Comparison of ENCODE assay signal across 8 cellular contexts in the genomic region with DNA sequence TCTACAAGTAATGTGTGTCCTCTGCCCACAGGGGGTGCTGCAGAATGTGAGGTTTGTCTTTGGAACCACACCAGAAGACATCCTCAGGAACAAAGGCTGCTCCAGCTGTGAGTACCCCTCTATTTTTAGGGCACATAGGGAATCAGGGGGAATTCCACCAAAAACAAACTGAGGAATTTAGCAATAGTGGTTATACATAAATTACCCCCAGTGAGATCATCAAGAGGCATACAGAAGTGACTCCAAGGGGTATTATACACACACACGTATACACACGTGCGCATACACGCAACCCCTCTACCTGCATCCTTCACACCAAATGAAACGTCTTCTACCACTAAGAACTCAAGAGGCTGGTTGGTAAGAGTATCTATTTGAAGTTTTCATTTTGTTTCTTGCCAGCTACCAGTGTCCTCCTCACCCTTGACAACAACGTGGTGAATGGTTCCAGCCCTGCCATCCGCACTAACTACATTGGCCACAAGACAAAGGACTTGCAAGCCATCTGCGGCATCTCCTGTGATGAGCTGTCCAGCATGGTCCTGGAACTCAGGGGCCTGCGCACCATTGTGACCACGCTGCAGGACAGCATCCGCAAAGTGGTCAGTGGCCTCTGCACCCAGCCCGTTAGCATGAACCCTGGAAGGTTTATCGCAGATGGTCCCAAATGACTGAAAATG. TPM values are rescaled to one million over a fixed set of nuclear protein-coding genes. Genes with fewer than 3 reads are reported as not detected.
DNase-seq lines count a peak whose midpoint lies in the region; ATAC-seq and TF ChIP-seq lines count a peak whose summit lies in the region.

No MANE protein-coding gene starts in this region.

- no peak overlapping the region for H3K4me2 ChIP-seq in Loucy (ENCODE audit: low read depth, low read length, poor library complexity, severe bottlenecking)

- H3F3A ChIP-seq in Loucy (ENCODE audit: low read depth): no peaks in the 10 kb centered on the region

- no peak overlapping the region for H3K4me3 ChIP-seq in Loucy (ENCODE audit: low read length, poor library complexity, severe bottlenecking)
- peak overlapping the region; percentile 62 for H3K4me3 ChIP-seq in colonic mucosa
- peak overlapping the region; percentile 92 for H3K4me3 ChIP-seq in ovary
- no peak overlapping the region for H3K4me3 ChIP-seq in lower leg skin (ENCODE audit: low read depth, poor library complexity, severe bottlenecking)

- intact Hi-C loops in colonic mucosa (cut with DNase I) (loop anchor here (5.0 kb wide), 1 partner anchor 456 kb away; no protein-coding TSS in a partner anchor), ovary (cut with DNase I) (loop anchor here (5.0 to 10.0 kb wide), 8 partner anchors 171 to 876 kb away; no protein-coding TSS in a partner anchor), lower leg skin (cut with DNase I; ENCODE audit: low total_unique reads) (no loop called here)

- no peak for TF ChIP-seq EP300 in ovary (IDR thresholded peaks at IDR 0.05)

- no peaks in the 10 kb centered on the region for H3K79me2 ChIP-seq in Loucy (ENCODE audit: insufficient read depth, low read length)

- H3K9ac ChIP-seq in Loucy (ENCODE audit: low read depth, low read length, poor library complexity, severe bottlenecking) (no peak overlapping the region), colonic mucosa (ENCODE audit: low read depth in 2 of 2, low read length in 2 of 2) (peak overlapping the region in 1 of 2 donors; percentile 89)

- no peaks in the 10 kb centered on the region for H3K9me2 ChIP-seq in Loucy (replicated peaks; ENCODE audit: low read depth, low read length)

- no peak for TF ChIP-seq POLR2A in ovary (IDR thresholded peaks at IDR 0.05)
- TF ChIP-seq POLR2A in lower leg skin (IDR thresholded peaks at IDR 0.05): no peak

- H3K4me1 ChIP-seq in Loucy (ENCODE audit: insufficient read depth, low read length, poor library complexity, severe bottlenecking) (peaks cover 10% of the 10 kb centered on the region), colonic mucosa (no peaks in the 10 kb centered on the region), ovary (ENCODE audit: insufficient read depth) (peaks cover 22% of the 10 kb centered on the region)

- ATAC-seq in activated CD4-positive, CD25-positive, alpha-beta regulatory T cell treated with anti-CD3 and anti-CD28 coated beads, Interleukin-2, amount 50 U/mL, for 24 hours: no peak

- H3K27me3 ChIP-seq in Loucy (ENCODE audit: insufficient read depth, low read length, poor library complexity, severe bottlenecking): no peaks in the 10 kb centered on the region
- H3K27me3 ChIP-seq in colonic mucosa: no peaks in the 10 kb centered on the region
- H3K27me3 ChIP-seq in ovary: no peaks in the 10 kb centered on the region

- H3K27ac ChIP-seq in colonic mucosa (peak overlapping the region; percentile 0), ovary (no peak overlapping the region)

- 36 to 47% (median 45%) methylated on average over 13 of the region's 13 CpGs for WGBS in ovary, 3 donors
- 75 to 88% methylated on average over 13 of the region's 13 CpGs for WGBS in lower leg skin, 2 donors

- no peaks in the 10 kb centered on the region for H3K36me3 ChIP-seq in Loucy (ENCODE audit: insufficient read depth, low read length)
- H3K36me3 ChIP-seq in colonic mucosa: no peaks in the 10 kb centered on the region
- no peaks in the 10 kb centered on the region for H3K36me3 ChIP-seq in ovary

- DNase-seq in D341Med (ENCODE audit: low spot score) (peak; percentile 55), colonic mucosa (peak; percentile 85), ovary (peak in 3 of 5 donors; percentile 32 to 47 (median 33)), lower leg skin (ENCODE audit: low spot score in 2 of 2) (no peak), NOMO-1 treated with dmso at 0.1 percent for 144 hours (lab: John Stamatoyannopoulos, UW; ENCODE audit: unreplicated experiment) (no peak), SIG-M5 (lab: John Stamatoyannopoulos, UW) (no peak)

- H3K9me3 ChIP-seq in Loucy (ENCODE audit: insufficient read depth, low read depth, low read length) (no peaks in the 10 kb centered on the region), colonic mucosa (no peaks in the 10 kb centered on the region), ovary (no peaks in the 10 kb centered on the region)

- TF ChIP-seq CTCF in Loucy (conservative IDR thresholded peaks at IDR 0.05; ENCODE audit: low read length): peak; percentile 75
- TF ChIP-seq CTCF in colonic mucosa (IDR thresholded peaks at IDR 0.05): no peak
- TF ChIP-seq CTCF in ovary (IDR thresholded peaks at IDR 0.05): no peak
- no peak for TF ChIP-seq CTCF in lower leg skin (IDR thresholded peaks at IDR 0.05)

- H4K20me1 ChIP-seq in Loucy (ENCODE audit: insufficient read depth, low read length, poor library complexity, severe bottlenecking): no peaks in the 10 kb centered on the region

- no peak overlapping the region for H2AFZ ChIP-seq in Loucy (ENCODE audit: low read length)

RNA-seq across cellular contexts. Expression of gene THBS1, which starts 2.8 kb away (rescaled TPM):
- total RNA-seq in colonic mucosa (100 to 1,000 TPM; 162 to 390 TPM), ovary (100 to 1,000 TPM in 6 of 7 donors, 10 to 100 TPM in 1; 53.6 to 428 (median 234) TPM), lower leg skin (100 to 1,000 TPM in 2 of 4 donors, 10 to 100 TPM in 2; 84.7 to 158 (median 103) TPM)
- polyA plus RNA-seq in ovary: 100 to 1,000 TPM in 1 of 2 donors, 10 to 100 TPM in 1; 64.4 to 118 TPM

Comparison
In these comparisons a context has a peak if more than half of its experiments do, and no peak if none do; other contexts are left out.
1. DNase-seq: peak in D341Med (single experiment), colonic mucosa (single experiment) and ovary (3 of 5); none in lower leg skin (0 of 2), NOMO-1 treated with dmso at 0.1 percent for 144 hours (single experiment) and SIG-M5 (single experiment).
2. H3K4me3 ChIP-seq: peak in colonic mucosa (single experiment) and ovary (single experiment); none in Loucy (single experiment) and lower leg skin (single experiment).